7 cellular contexts compared by ENCODE assay signal in the genomic region with DNA sequence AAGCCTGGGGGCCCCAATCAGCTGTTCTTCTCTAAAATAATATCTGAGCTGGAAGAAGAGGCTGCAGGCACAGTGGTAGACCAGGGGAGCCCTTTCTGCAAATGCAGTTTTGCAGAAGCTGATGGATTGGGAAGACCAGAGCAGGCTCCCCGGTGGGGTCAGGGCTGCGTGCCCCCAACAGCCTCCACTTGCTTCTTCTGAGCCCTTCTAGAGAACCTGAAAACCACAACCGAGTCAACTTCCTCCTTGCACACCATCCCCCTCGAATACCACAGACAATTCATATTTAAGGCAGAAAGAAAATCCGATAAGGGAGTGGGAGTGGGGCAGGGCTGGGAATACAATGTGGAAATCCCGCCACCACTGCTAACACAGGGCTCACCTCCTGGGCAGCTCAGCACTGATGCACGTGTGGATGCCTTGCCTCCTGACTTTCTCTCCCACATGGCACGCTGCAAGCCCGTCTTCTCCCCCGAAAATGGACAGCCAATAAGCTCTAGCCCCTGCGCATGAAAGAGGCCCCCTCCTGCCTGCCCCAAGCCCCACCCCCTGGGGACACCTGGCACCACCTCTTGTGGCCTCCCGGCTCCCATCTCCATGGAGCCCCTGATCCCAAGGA. TPM values are rescaled to one million over a fixed set of nuclear protein-coding genes. Genes with fewer than 3 reads are reported as not detected.
DNase-seq lines count a peak whose midpoint lies in the region; ATAC-seq and TF ChIP-seq lines count a peak whose summit lies in the region.

No MANE protein-coding gene starts in this region.

- peak overlapping the region; percentile 86 for H3K4me3 Mint-ChIP-seq in activated CD4-positive, alpha-beta T cell treated with anti-CD3 and anti-CD28 coated beads, Interleukin-2, amount 10 ng/mL, durations not matched to agents 7 days and 5 days

- peak overlapping the region in 1 of 4 donors; percentile 2 for H3K4me3 ChIP-seq in transverse colon

- no peaks in the 10 kb centered on the region for H3K36me3 ChIP-seq in transverse colon

- no peak for TF ChIP-seq POLR2A in transverse colon (IDR thresholded peaks at IDR 0.05)

- no peaks in the 10 kb centered on the region for H3K9me3 ChIP-seq in transverse colon

- POLR2A ChIA-PET in activated CD4-positive, alpha-beta T cell treated with anti-CD3 and anti-CD28 coated beads, Interleukin-2, amount 10 ng/mL, durations not matched to agents 7 days and 5 days (lab: Charles Lee) = interaction anchor here (1.1 to 1.7 kb wide), 5 partner anchors 19 to 26 kb away, joined by 3 to 9 read pairs (median 5); no protein-coding TSS in a partner anchor

- no peaks in the 10 kb centered on the region for H3K9me3 Mint-ChIP-seq in activated CD4-positive, alpha-beta T cell treated with anti-CD3 and anti-CD28 coated beads, Interleukin-2, amount 10 ng/mL, durations not matched to agents 7 days and 5 days

- ATAC-seq in left lobe of liver = no peak

- H3K27me3 ChIP-seq in transverse colon = no peaks in the 10 kb centered on the region

- H3K27ac Mint-ChIP-seq in activated CD4-positive, alpha-beta T cell treated with anti-CD3 and anti-CD28 coated beads, Interleukin-2, amount 10 ng/mL, durations not matched to agents 7 days and 5 days = peak overlapping the region; percentile 100

- TF ChIP-seq CTCF in transverse colon (IDR thresholded peaks at IDR 0.05) = no peak

- peaks cover 3% of the 10 kb centered on the region for H3K36me3 Mint-ChIP-seq in activated CD4-positive, alpha-beta T cell treated with anti-CD3 and anti-CD28 coated beads, Interleukin-2, amount 10 ng/mL, durations not matched to agents 7 days and 5 days (ENCODE audit: low read depth)

- H3K4me1 Mint-ChIP-seq in activated CD4-positive, alpha-beta T cell treated with anti-CD3 and anti-CD28 coated beads, Interleukin-2, amount 10 ng/mL, durations not matched to agents 7 days and 5 days = peaks cover 83% of the 10 kb centered on the region

- intact Hi-C loops in transverse colon (cut with DNase I; ENCODE audit: low total_unique reads) = no loop called here

- in situ Hi-C loops in transverse colon (cut with MboI; ENCODE audit: low pct_ligation_motif_present in 1 of 4, low pct_unique_long_range_greater_than_20kb in 1 of 4, low sequenced_read_pairs in 3 of 4) = no loop called here

- H3K27ac ChIP-seq in transverse colon = peak overlapping the region; percentile 65 to 78 (median 68)

- peaks cover 32 to 53% (median 37%) of the 10 kb centered on the region in 4 donors for H3K4me1 ChIP-seq in transverse colon

- DNase-seq in GM19238 (ENCODE audit: insufficient read length, low spot score) (peak; percentile 69), HT-29 (ENCODE audit: low spot score) (peak; percentile 36), glomerular visceral epithelial cell (ENCODE audit: extremely low spot score) (peak; percentile 70), transverse colon (no peak), left lobe of liver (ENCODE audit: low spot score) (no peak), NCI-H2227 treated with DMSO at 0.1 percent for 48 hours (lab: John Stamatoyannopoulos, UW) (no peak)
- DNase-seq in activated CD4-positive, alpha-beta T cell treated with anti-CD3 and anti-CD28 coated beads, Interleukin-2, amount 10 ng/mL, durations not matched to agents 7 days and 5 days = peak; percentile 59

- no peak for TF ChIP-seq EP300 in transverse colon (IDR thresholded peaks at IDR 0.05; ENCODE audit: low read depth)

- H3K27me3 Mint-ChIP-seq in activated CD4-positive, alpha-beta T cell treated with anti-CD3 and anti-CD28 coated beads, Interleukin-2, amount 10 ng/mL, durations not matched to agents 7 days and 5 days = no peaks in the 10 kb centered on the region

- 62% methylated on average over 12 of the region's 12 CpGs; no CpG with 5 or more reads in 1 of the 2 donors for WGBS in transverse colon (ENCODE audit: low coverage in 1 of 2), 2 donors

- CTCF ChIA-PET in activated CD4-positive, alpha-beta T cell treated with anti-CD3 and anti-CD28 coated beads, Interleukin-2, amount 10 ng/mL, durations not matched to agents 7 days and 5 days (lab: Charles Lee) = interaction anchor here (0.5 to 3.9 kb wide), 15 partner anchors 7 to 657 kb away, joined by 3 to 26 read pairs (median 4); a partner anchor contains a TSS

RNA-seq across cellular contexts. Expression of a gene that starts 25.4 kb away (rescaled TPM):
- total RNA-seq in HT-29 (2014; rRNA removed; shearing (Covaris generic)) = 60.7 and 68.0 TPM in 2 replicates
- 1 to 10 TPM; 4.3 to 5.9 TPM for total RNA-seq in activated CD4-positive, alpha-beta T cell treated with anti-CD3 and anti-CD28 coated beads, Interleukin-2, amount 10 ng/mL, durations not matched to agents 7 days and 5 days
- total RNA-seq in transverse colon (1 to 10 TPM; 3.8 to 6.0 (median 4.8) TPM), left lobe of liver (359 TPM)

RNA-seq across cellular contexts. Expression of a gene that starts 28.7 kb away (rescaled TPM):
- total RNA-seq in HT-29 (2014; rRNA removed; shearing (Covaris generic)) = 93.6 and 101 TPM in 2 replicates
- 10 to 100 TPM; 20.4 to 21.7 TPM for total RNA-seq in activated CD4-positive, alpha-beta T cell treated with anti-CD3 and anti-CD28 coated beads, Interleukin-2, amount 10 ng/mL, durations not matched to agents 7 days and 5 days
- total RNA-seq in transverse colon = 100 to 1,000 TPM in 1 of 4 donors, 10 to 100 TPM in 2, 1 to 10 TPM in 1; 5.0 to 145 (median 13.6) TPM
- total RNA-seq in left lobe of liver = 4.1 TPM

Comparison
In these comparisons a context has a peak if more than half of its experiments do, and no peak if none do; other contexts are left out.
1. DNase-seq: peak in GM19238 (single experiment), HT-29 (single experiment), activated CD4-positive, alpha-beta T cell treated with anti-CD3 and anti-CD28 coated beads, Interleukin-2, amount 10 ng/mL, durations not matched to agents 7 days and 5 days (single experiment) and glomerular visceral epithelial cell (single experiment); none in transverse colon (single experiment), left lobe of liver (single experiment) and NCI-H2227 treated with DMSO at 0.1 percent for 48 hours (single experiment).